Comparison of ENCODE assay signal across 10 cellular contexts in the genomic region with DNA sequence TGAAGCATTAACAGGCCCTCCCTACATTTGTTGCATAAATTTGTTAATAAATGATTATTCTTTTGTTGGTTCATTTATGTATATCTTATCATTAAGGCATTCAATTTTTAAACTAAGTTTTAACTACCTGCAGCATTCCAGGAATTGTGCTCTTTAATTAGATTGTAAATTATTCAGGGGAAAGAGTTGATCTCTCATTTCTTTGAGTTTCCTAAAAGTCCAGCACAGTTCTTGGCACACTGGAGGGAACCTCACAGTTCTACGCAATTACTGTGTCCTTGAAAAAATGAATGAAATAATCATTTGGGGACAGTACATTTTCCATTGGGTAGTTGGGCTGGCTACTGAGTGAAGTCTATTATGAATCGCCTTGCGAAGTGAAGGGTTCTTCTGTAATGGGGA. TPM values are rescaled to one million over a fixed set of nuclear protein-coding genes. Genes with fewer than 3 reads are reported as not detected.
DNase-seq lines count a peak whose midpoint lies in the region; ATAC-seq, FAIRE-seq and TF ChIP-seq lines count a peak whose summit lies in the region.
"Had no signal": no experiment of that assay in that cellular context is flagged by ENCODE, and none has a peak within 500 bp of the region (broad histone marks: within the 10 kb centered on the region; RNA-seq: fewer than 3 reads in every experiment).

No MANE protein-coding gene starts in this region.

- POLR2A ChIA-PET in activated CD8-positive, alpha-beta T cell treated with anti-CD3 and anti-CD28 coated beads for 36 hours (lab: Charles Lee) = no interaction called here

- no peaks in the 10 kb centered on the region for H3K27me3 Mint-ChIP-seq in activated CD8-positive, alpha-beta T cell treated with anti-CD3 and anti-CD28 coated beads for 36 hours

- no peaks in the 10 kb centered on the region for H3K9me3 Mint-ChIP-seq in activated CD8-positive, alpha-beta T cell treated with anti-CD3 and anti-CD28 coated beads for 36 hours

- intact Hi-C loops in activated CD8-positive, alpha-beta T cell treated with anti-CD3 and anti-CD28 coated beads for 36 hours (cut with micrococcal nuclease) = loop anchor here (2.0 kb wide), 1 partner anchor 53 kb away; the partner anchor contains the start of gene PRPF38B
- intact Hi-C loops in spleen (cut with DNase I; ENCODE audit: low total_unique reads) (loop anchor here (10.0 kb wide), 1 partner anchor 51 kb away; the partner anchor contains the start of gene PRPF38B), lower leg skin (cut with DNase I; ENCODE audit: low total_unique reads) (no loop called here)

- peaks cover 27% of the 10 kb centered on the region for H3K4me1 Mint-ChIP-seq in activated CD8-positive, alpha-beta T cell treated with anti-CD3 and anti-CD28 coated beads for 36 hours (ENCODE audit: low read depth)

- no peak for FAIRE-seq in keratinocyte (lab: Jason Lieb, UNC)

- H3K9me1 ChIP-seq in keratinocyte (ENCODE audit: control insufficient read depth, extremely low read depth, insufficient read depth, low read length) = peaks cover 2% of the 10 kb centered on the region

- H3K27me3 ChIP-seq in HUES6 (ENCODE audit: control insufficient read depth, insufficient read depth, low read length) (0 out of 2 replicates have a peak, but pooled peaks cover 2% of the 10 kb centered on the region), keratinocyte (ENCODE audit: control insufficient read depth, extremely low read depth, insufficient read depth, low read length) (no peaks in the 10 kb centered on the region), spleen (replicated peaks in 1 of 7) (no peaks in the 10 kb centered on the region)

- H3K36me3 ChIP-seq in HUES6 (ENCODE audit: control insufficient read depth, insufficient read depth, low read length) = peaks cover 2% of the 10 kb centered on the region; the same call in 1 of the 2 replicates
- H3K36me3 ChIP-seq in keratinocyte (ENCODE audit: control insufficient read depth in 2 of 2, extremely low read depth in 1 of 2, insufficient read depth in 2 of 2, low read length in 2 of 2) = peaks cover 0 to 2% of the 10 kb centered on the region in 2 experiments
- peaks cover 0 to 12% (median 2%) of the 10 kb centered on the region in 6 donors for H3K36me3 ChIP-seq in spleen

- CTCF ChIA-PET in activated CD8-positive, alpha-beta T cell treated with anti-CD3 and anti-CD28 coated beads for 36 hours (lab: Charles Lee) = interaction anchor here (1.0 kb wide), 1 partner anchor 83 kb away, joined by 3 read pairs; no protein-coding TSS in a partner anchor

- no peaks in the 10 kb centered on the region for H3K4me1 ChIP-seq in HUES6 (ENCODE audit: control insufficient read depth, insufficient read depth, low read length)
- peaks cover 19% of the 10 kb centered on the region for H3K4me1 ChIP-seq in keratinocyte (ENCODE audit: control insufficient read depth, extremely low read depth, insufficient read depth, low read length)
- peaks cover 6 to 45% (median 34%) of the 10 kb centered on the region in 6 donors for H3K4me1 ChIP-seq in spleen

- TF ChIP-seq POLR2A in spleen (IDR thresholded peaks at IDR 0.05) (no peak), lower leg skin (IDR thresholded peaks at IDR 0.05) (no peak)

- no peak overlapping the region for H3K9ac ChIP-seq in HUES6 (ENCODE audit: low read length)
- H3K9ac ChIP-seq in keratinocyte (ENCODE audit: control insufficient read depth, extremely low read depth, insufficient read depth, low read length) = no peak overlapping the region

- H3K9me3 ChIP-seq in HUES6 (ENCODE audit: control insufficient read depth, insufficient read depth, low read depth, low read length) (no peaks in the 10 kb centered on the region), keratinocyte (ENCODE audit: control insufficient read depth, low read depth, low read length) (no peaks in the 10 kb centered on the region), spleen (no peaks in the 10 kb centered on the region)

- peak overlapping the region; percentile 92 for H2AFZ ChIP-seq in keratinocyte (ENCODE audit: control insufficient read depth, low read length)

- TF ChIP-seq CTCF in activated CD8-positive, alpha-beta T cell treated with anti-CD3 and anti-CD28 coated beads for 36 hours (IDR thresholded peaks at IDR 0.05) = no peak
- TF ChIP-seq CTCF in keratinocyte (optimal IDR thresholded peaks at IDR 0.05 in 1 of 3, IDR thresholded peaks at IDR 0.05 in 1 of 3, conservative IDR thresholded peaks at IDR 0.05 in 1 of 3; ENCODE audit: extremely low read depth in 1 of 3, insufficient read depth in 2 of 3, low read length in 3 of 3) (no peak), spleen (IDR thresholded peaks at IDR 0.05 in 8 of 11, conservative IDR thresholded peaks at IDR 0.05 in 3 of 11) (no peak), lower leg skin (IDR thresholded peaks at IDR 0.05) (no peak)

- dilution Hi-C loops in keratinocyte (cut with MboI; ENCODE audit: extremely low pct_ligation_motif_present, low sequenced_read_pairs) = no loop called here

- H3K79me2 ChIP-seq in keratinocyte (ENCODE audit: control insufficient read depth, insufficient read depth, low read length) = peaks cover 32% of the 10 kb centered on the region

- H4K20me1 ChIP-seq in keratinocyte (ENCODE audit: control insufficient read depth, extremely low read depth, insufficient read depth, low read length) = no peaks in the 10 kb centered on the region

- peak overlapping the region; percentile 53 for H3K4me2 ChIP-seq in keratinocyte (ENCODE audit: control insufficient read depth, extremely low read depth, insufficient read depth, low read depth, low read length)

- H3K4me3 ChIP-seq in HUES6 (ENCODE audit: low read depth, low read length) = 0 out of 2 replicates have a peak overlapping the region, but pooled peaks have one; percentile 6
- H3K4me3 ChIP-seq in keratinocyte (ENCODE audit: control insufficient read depth in 2 of 3, extremely low read depth in 1 of 3, insufficient read depth in 2 of 3, low read depth in 1 of 3, low read length in 3 of 3) = no peak overlapping the region
- peak overlapping the region in 4 of 8 donors; percentile 69 to 88 (median 80) for H3K4me3 ChIP-seq in spleen
- no peak overlapping the region for H3K4me3 ChIP-seq in lower leg skin (ENCODE audit: low read depth, poor library complexity, severe bottlenecking)

- WGBS in spleen, 5 donors = 36 to 51% (median 49%) methylated on average over 3 of the region's 3 CpGs
- 35 to 36% methylated on average over 3 of the region's 3 CpGs for whole genome bisulfite sequencing in lower leg skin, 2 donors

- ATAC-seq in activated CD8-positive, alpha-beta T cell treated with anti-CD3 and anti-CD28 coated beads for 36 hours = no peak

- H3K27ac ChIP-seq in HUES6 (ENCODE audit: low read depth, low read length) (no peak overlapping the region), keratinocyte (ENCODE audit: control insufficient read depth, insufficient read depth, low read length) (peak overlapping the region; percentile 97), spleen (peak overlapping the region; percentile 94 to 100 (median 97))

- H3K27ac Mint-ChIP-seq in activated CD8-positive, alpha-beta T cell treated with anti-CD3 and anti-CD28 coated beads for 36 hours = peak overlapping the region; percentile 95

- H3K36me3 Mint-ChIP-seq in activated CD8-positive, alpha-beta T cell treated with anti-CD3 and anti-CD28 coated beads for 36 hours (ENCODE audit: low read depth) = peaks cover 8% of the 10 kb centered on the region

- DNase-seq in activated CD8-positive, alpha-beta T cell treated with anti-CD3 and anti-CD28 coated beads for 36 hours = no peak
- DNase-seq in keratinocyte (ENCODE audit: low read depth, low spot score) = no peak
- DNase-seq in spleen = no peak
- no peak for DNase-seq in lower leg skin (ENCODE audit: low spot score in 2 of 2)
- DNase-seq in NCI-H2196 treated with DMSO at 0.1 percent for 48 hours (lab: John Stamatoyannopoulos, UW; ENCODE audit: unreplicated experiment) = no peak
- no peak for DNase-seq in stimulated activated CD4-positive, alpha-beta T cell treated with anti-CD3 and anti-CD28 coated beads, Interleukin-4, amount 100 ng/mL, for 1 hour
- no peak for DNase-seq in GDM1 (lab: John Stamatoyannopoulos, UW)

- H3K4me3 Mint-ChIP-seq in activated CD8-positive, alpha-beta T cell treated with anti-CD3 and anti-CD28 coated beads for 36 hours = peak overlapping the region; percentile 94

RNA-seq across cellular contexts. Expression of gene STXBP3, which starts 0.5 kb away (rescaled TPM):
- total RNA-seq in activated CD8-positive, alpha-beta T cell treated with anti-CD3 and anti-CD28 coated beads for 36 hours = 10 to 100 TPM; 34.4 to 38.3 TPM
- polyA plus RNA-seq in keratinocyte (18.4 to 36.3 TPM (median 20.2 TPM) in 3 replicates), spleen (10 to 100 TPM; 29.5 to 36.0 (median 35.4) TPM)
- polyA plus RNA-seq in keratinocyte (2011; ENCODE audit: low read depth) = 69.0 TPM
- polyA plus RNA-seq in keratinocyte (2011; cell fraction: cytosol; rRNA removed) = 12.2 and 23.4 TPM in 2 replicates
- polyA plus RNA-seq in keratinocyte (2011; cell fraction: nucleus; rRNA removed) = 22.1 and 39.5 TPM in 2 replicates
- 19.5 and 26.1 TPM in 2 replicates for polyA plus RNA-seq in keratinocyte (2012; ENCODE audit: low replicate concordance)
- polyA minus RNA-seq in keratinocyte = 1.9 to 20.0 TPM (median 6.7 TPM) in 3 replicates
- 23.4 TPM for polyA minus RNA-seq in keratinocyte (2011; cell fraction: cytosol; rRNA and poly(A)+ RNA removed)
- polyA minus RNA-seq in keratinocyte (2011; cell fraction: nucleus; rRNA and poly(A)+ RNA removed) = 13.5 and 26.2 TPM in 2 replicates
- total RNA-seq in spleen (100 to 1,000 TPM in 2 of 7 donors, 10 to 100 TPM in 5; 58.6 to 157 (median 73.3) TPM), lower leg skin (10 to 100 TPM; 57.4 to 80.7 (median 69.5) TPM)

RNA-seq across cellular contexts. Expression of gene FNDC7, which starts 33.3 kb away (rescaled TPM):
- under 1 TPM in 1 of 2 experiments, not detected in 1; 0.20 TPM for total RNA-seq in activated CD8-positive, alpha-beta T cell treated with anti-CD3 and anti-CD28 coated beads for 36 hours
- 0.03 to 0.05 TPM in 2 of 3 replicates, not detected in the other for polyA plus RNA-seq in keratinocyte
- polyA plus RNA-seq in keratinocyte (2011; ENCODE audit: low read depth) = not detected
- polyA plus RNA-seq in keratinocyte (2011; cell fraction: cytosol; rRNA removed) = not detected in 2 replicates
- 0.04 TPM in 1 of 2 replicates, not detected in the other for polyA plus RNA-seq in keratinocyte (2011; cell fraction: nucleus; rRNA removed)
- polyA plus RNA-seq in keratinocyte (2012; ENCODE audit: low replicate concordance) = 0.04 TPM in 1 of 2 replicates, not detected in the other
- polyA minus RNA-seq in keratinocyte = 0.13 to 0.56 TPM (median 0.20 TPM) in 3 replicates
- not detected for polyA minus RNA-seq in keratinocyte (2011; cell fraction: cytosol; rRNA and poly(A)+ RNA removed)
- polyA minus RNA-seq in keratinocyte (2011; cell fraction: nucleus; rRNA and poly(A)+ RNA removed) = not detected in 2 replicates
- under 1 TPM in 3 of 7 donors, not detected in 4; 0.32 to 0.98 (median 0.43) TPM for total RNA-seq in spleen
- under 1 TPM in 1 of 3 donors, not detected in 2; 0.04 TPM for polyA plus RNA-seq in spleen
- not detected for total RNA-seq in lower leg skin
- total RNA-seq: kidney epithelial cell, ureter had no signal

RNA-seq across cellular contexts. Expression of gene PRPF38B, which starts 53.9 kb away (rescaled TPM):
- total RNA-seq in activated CD8-positive, alpha-beta T cell treated with anti-CD3 and anti-CD28 coated beads for 36 hours = 10 to 100 TPM; 62.5 to 65.3 TPM
- polyA plus RNA-seq in keratinocyte = 21.7 to 41.0 TPM (median 25.6 TPM) in 3 replicates
- polyA plus RNA-seq in keratinocyte (2011; ENCODE audit: low read depth) = 64.6 TPM
- polyA plus RNA-seq in keratinocyte (2011; cell fraction: cytosol; rRNA removed) = 7.6 and 11.4 TPM in 2 replicates
- 35.4 and 63.0 TPM in 2 replicates for polyA plus RNA-seq in keratinocyte (2011; cell fraction: nucleus; rRNA removed)
- polyA plus RNA-seq in keratinocyte (2012; ENCODE audit: low replicate concordance) = 25.1 and 25.5 TPM in 2 replicates
- polyA minus RNA-seq in keratinocyte = 8.0 to 18.2 TPM (median 8.2 TPM) in 3 replicates
- 11.3 TPM for polyA minus RNA-seq in keratinocyte (2011; cell fraction: cytosol; rRNA and poly(A)+ RNA removed)
- polyA minus RNA-seq in keratinocyte (2011; cell fraction: nucleus; rRNA and poly(A)+ RNA removed) = 23.4 and 24.2 TPM in 2 replicates
- total RNA-seq in spleen = 10 to 100 TPM; 51.2 to 84.8 (median 66.0) TPM
- polyA plus RNA-seq in spleen = 10 to 100 TPM; 28.7 to 54.0 (median 42.0) TPM
- total RNA-seq in lower leg skin = 10 to 100 TPM; 12.8 to 38.9 (median 18.4) TPM
